In the genomic region with DNA sequence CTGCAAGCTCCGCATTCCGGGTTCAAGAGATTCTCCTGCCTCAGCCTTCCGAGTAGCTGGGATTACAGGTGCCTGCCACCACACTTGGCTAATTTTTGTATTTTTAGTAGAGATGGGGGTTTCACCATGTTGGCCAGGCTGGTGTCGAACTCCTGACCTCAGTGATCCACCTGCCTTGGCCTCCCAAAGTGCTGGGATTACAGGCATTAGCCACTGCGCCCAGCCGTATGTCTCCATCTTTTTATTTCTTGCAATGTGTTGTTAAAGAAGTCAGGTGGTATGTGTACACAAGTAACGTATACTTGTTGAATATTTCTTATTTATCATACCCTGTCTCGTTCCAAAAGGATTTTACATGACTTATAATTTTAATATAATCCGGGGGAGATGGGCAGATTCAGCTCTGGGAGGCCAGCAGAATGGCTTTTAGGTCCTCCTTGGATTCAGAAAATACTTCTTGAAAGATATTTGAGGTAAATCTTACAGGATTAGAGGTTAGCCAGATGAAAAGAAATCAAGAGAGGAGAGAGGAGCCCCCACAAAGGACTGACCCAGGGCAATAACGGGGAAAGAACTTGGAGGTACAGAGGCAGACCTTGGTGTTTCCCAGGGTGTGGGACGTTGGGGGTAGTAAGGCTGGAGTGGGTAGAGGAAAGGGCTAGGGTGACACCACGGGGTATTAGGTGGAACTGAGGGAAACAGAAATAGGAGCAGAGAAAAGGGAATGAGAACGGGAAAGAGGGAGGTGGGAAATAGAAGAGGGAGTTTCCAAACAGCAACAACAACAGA, we compare ENCODE assay signal across 13 cellular contexts.
"Had no signal": no experiment of that assay in that cellular context is flagged by ENCODE, and none has a peak within 500 bp of the region (broad histone marks: within the 10 kb centered on the region; RNA-seq: fewer than 3 reads in every experiment).

No MANE protein-coding gene starts in this region.

- ATAC-seq: heart right ventricle, left lobe of liver, T-cell had no signal

- DNase-seq: activated CD4-positive, CD25-positive, alpha-beta regulatory T cell; caudate nucleus; effector CD8-positive, alpha-beta T cell; heart right ventricle; mammary epithelial cell; stimulated activated CD4-positive, alpha-beta T cell treated with anti-CD3 and anti-CD28 coated beads, Interleukin-4, amount 100 ng/mL, for 1 hour; T-cell; thyroid gland; uterus had no signal

- H3K27me3 Mint-ChIP-seq: T-cell had no signal

- H3K27me3 ChIP-seq: heart right ventricle, ovary, thyroid gland, uterus had no signal

- H3K9me3 Mint-ChIP-seq: T-cell had no signal

- H3K4me3 ChIP-seq: coronary artery, heart right ventricle, ovary, SK-N-MC, thyroid gland, uterus had no signal

- H3K27ac Mint-ChIP-seq: T-cell had no signal

- H3K4me3 Mint-ChIP-seq: T-cell had no signal

- H3K36me3 ChIP-seq: ovary, uterus had no signal
